ENCODE assay signal across 1 cellular context in the genomic region with DNA sequence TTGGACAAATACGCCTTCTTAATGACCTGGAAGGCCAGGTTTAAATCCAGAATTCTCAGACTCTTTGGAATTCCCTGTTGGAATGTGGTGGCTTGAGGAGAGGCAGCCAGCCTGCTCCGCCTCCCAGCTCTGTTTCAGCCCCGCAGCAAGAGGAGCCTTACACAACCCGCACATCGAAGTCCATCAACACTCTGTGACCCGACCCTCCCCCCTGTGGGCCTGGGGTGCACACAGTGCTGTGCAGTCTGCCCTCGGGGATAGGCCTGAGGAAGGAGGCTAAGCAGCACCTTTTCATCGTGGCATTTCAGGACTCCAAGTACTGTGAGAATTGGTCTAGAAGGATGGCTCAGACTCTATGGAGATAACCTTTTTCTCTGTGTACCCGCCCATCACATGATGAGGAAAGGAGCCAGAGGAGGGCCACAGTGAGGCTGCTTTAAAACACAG.
TF ChIP-seq lines count a peak whose summit lies in the region.

No MANE protein-coding gene starts in this region.

TF ChIP-seq in HEK293T, 16 proteins besides CTCF, POLR2A, EP300 and RAD21 (continued from another document):
- TF ChIP-seq, protein P1, sequence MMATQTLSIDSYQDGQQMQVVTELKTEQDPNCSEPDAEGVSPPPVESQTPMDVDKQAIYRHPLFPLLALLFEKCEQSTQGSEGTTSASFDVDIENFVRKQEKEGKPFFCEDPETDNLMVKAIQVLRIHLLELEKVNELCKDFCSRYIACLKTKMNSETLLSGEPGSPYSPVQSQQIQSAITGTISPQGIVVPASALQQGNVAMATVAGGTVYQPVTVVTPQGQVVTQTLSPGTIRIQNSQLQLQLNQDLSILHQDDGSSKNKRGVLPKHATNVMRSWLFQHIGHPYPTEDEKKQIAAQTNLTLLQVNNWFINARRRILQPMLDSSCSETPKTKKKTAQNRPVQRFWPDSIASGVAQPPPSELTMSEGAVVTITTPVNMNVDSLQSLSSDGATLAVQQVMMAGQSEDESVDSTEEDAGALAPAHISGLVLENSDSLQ (IDR thresholded peaks at IDR 0.05): no peak
- TF ChIP-seq ELF4 (IDR thresholded peaks at IDR 0.05): no peak
- no peak for TF ChIP-seq ARNT (IDR thresholded peaks at IDR 0.05)
- TF ChIP-seq FOXK2 (IDR thresholded peaks at IDR 0.05): no peak
- no peak for TF ChIP-seq ZNF384 (IDR thresholded peaks at IDR 0.05)
- no peak for TF ChIP-seq FOXA1 (IDR thresholded peaks at IDR 0.05)
- no peak for TF ChIP-seq LEF1 (IDR thresholded peaks at IDR 0.05; ENCODE audit: borderline replicate concordance)
- TF ChIP-seq FOXM1 (IDR thresholded peaks at IDR 0.05; ENCODE audit: borderline replicate concordance): no peak
- no peak for TF ChIP-seq HDGF (IDR thresholded peaks at IDR 0.05; ENCODE audit: borderline replicate concordance)
- TF ChIP-seq BHLHE40 (IDR thresholded peaks at IDR 0.05; ENCODE audit: borderline replicate concordance): no peak
- TF ChIP-seq TARDBP (IDR thresholded peaks at IDR 0.05): no peak
- no peak for TF ChIP-seq SP1 (IDR thresholded peaks at IDR 0.05)
- TF ChIP-seq L3MBTL2 (conservative IDR thresholded peaks at IDR 0.05): no peak
- TF ChIP-seq NFRKB (IDR thresholded peaks at IDR 0.05): no peak
